Comparison of ENCODE assay signal across 17 cellular contexts in genomic region chr15:93942140-93942808, GRCh38.
DNase-seq lines count a peak whose midpoint lies in the region; ATAC-seq and TF ChIP-seq lines count a peak whose summit lies in the region.
"Had no signal": no experiment of that assay in that cellular context is flagged by ENCODE, and none has a peak within 500 bp of the region (broad histone marks: within the 10 kb centered on the region; RNA-seq: fewer than 3 reads in every experiment).

No MANE protein-coding gene starts in this region.

- no peak for DNase-seq in natural killer cell treated with Interleukin-12 subunit alpha and Interleukin-12 subunit beta and Interleukin-15 and Interleukin-18, amount 100 ng/mL, for 72 hours (ENCODE audit: low spot score)
- DNase-seq in natural killer cell, result no peak
- peak; percentile 80 for DNase-seq in NCI-H748 (lab: John Stamatoyannopoulos, UW; ENCODE audit: unreplicated experiment)
- DNase-seq in fibroblast of mammary gland (ENCODE audit: low read depth), result peak; percentile 10
- DNase-seq in SK-N-DZ (ENCODE audit: low spot score), result no peak
- no peak for DNase-seq in stimulated activated naive B cell treated with anti-CD40 and anti-IgM and Interleukin-4, amounts not matched to agents 10 μg/mL and 1 μg/mL and 100 μg/mL, for 72 hours
- DNase-seq in stimulated activated CD4-positive, alpha-beta T cell treated with anti-CD3 and anti-CD28 coated beads, Interleukin-4, amount 100 ng/mL, for 4 hours, result no peak
- DNase-seq: brain microvascular endothelial cell; effector CD4-positive, alpha-beta T cell; foreskin melanocyte; mesendoderm; NCI-H446; RPMI8226; stimulated activated CD8-positive, alpha-beta memory T cell treated with anti-CD3 and anti-CD28 coated beads, Interleukin-4, amount 100 ng/mL, for 48 hours had no signal

- H3K4me3 Mint-ChIP-seq in natural killer cell treated with Interleukin-12 subunit alpha and Interleukin-12 subunit beta and Interleukin-15 and Interleukin-18, amount 100 ng/mL, for 72 hours, result peak overlapping the region; percentile 38
- H3K4me3 Mint-ChIP-seq in natural killer cell, result no peak overlapping the region
- no peak overlapping the region for H3K4me3 Mint-ChIP-seq in stimulated activated naive B cell treated with anti-CD40 and anti-IgM and Interleukin-4, amounts not matched to agents 10 μg/mL and 1 μg/mL and 100 μg/mL, for 72 hours
- H3K4me3 Mint-ChIP-seq: T-helper 1 cell treated with Interleukin-12 subunit alpha and Interleukin-12 subunit beta and Interleukin-4 antibody, amounts not matched to agents 30 μg/mL and 1 μg/mL, for 36 hours had no signal

- peaks cover 0 to 22% of the 10 kb centered on the region in 2 donors for H3K27me3 Mint-ChIP-seq in natural killer cell treated with Interleukin-12 subunit alpha and Interleukin-12 subunit beta and Interleukin-15 and Interleukin-18, amount 100 ng/mL, for 72 hours
- H3K27me3 Mint-ChIP-seq in natural killer cell (ENCODE audit: low read depth in 2 of 2), result peaks cover 15 to 47% of the 10 kb centered on the region in 2 donors
- H3K27me3 Mint-ChIP-seq in stimulated activated naive B cell treated with anti-CD40 and anti-IgM and Interleukin-4, amounts not matched to agents 10 μg/mL and 1 μg/mL and 100 μg/mL, for 72 hours, result no peaks in the 10 kb centered on the region

- ATAC-seq in natural killer cell treated with Interleukin-12 subunit alpha and Interleukin-12 subunit beta and Interleukin-15 and Interleukin-18, amount 100 ng/mL, for 72 hours, result peak in 1 of 2 donors; percentile 44
- no peak for ATAC-seq in natural killer cell
- ATAC-seq in stimulated activated naive B cell treated with anti-CD40 and anti-IgM and Interleukin-4, amounts not matched to agents 10 μg/mL and 1 μg/mL and 100 μg/mL, for 72 hours (replicated peaks), result no peak
- no peak for ATAC-seq in HG03175 (IDR thresholded peaks at IDR 0.05; ENCODE audit: unreplicated experiment)

- intact Hi-C loops in natural killer cell (cut with micrococcal nuclease), result no loop called here

- H3K27ac Mint-ChIP-seq in natural killer cell treated with Interleukin-12 subunit alpha and Interleukin-12 subunit beta and Interleukin-15 and Interleukin-18, amount 100 ng/mL, for 72 hours, result peak overlapping the region in 1 of 2 donors; percentile 31
- H3K27ac Mint-ChIP-seq in natural killer cell, result no peak overlapping the region
- H3K27ac Mint-ChIP-seq in stimulated activated naive B cell treated with anti-CD40 and anti-IgM and Interleukin-4, amounts not matched to agents 10 μg/mL and 1 μg/mL and 100 μg/mL, for 72 hours, result no peak overlapping the region
- H3K27ac Mint-ChIP-seq: T-helper 1 cell treated with Interleukin-12 subunit alpha and Interleukin-12 subunit beta and Interleukin-4 antibody, amounts not matched to agents 30 μg/mL and 1 μg/mL, for 36 hours had no signal

- TF ChIP-seq CTCF in natural killer cell (IDR thresholded peaks at IDR 0.05) (no peak), fibroblast of mammary gland (conservative IDR thresholded peaks at IDR 0.05; ENCODE audit: control insufficient read depth, insufficient read depth, low read depth, low read length) (no peak)

- no peaks in the 10 kb centered on the region for H3K36me3 Mint-ChIP-seq in natural killer cell treated with Interleukin-12 subunit alpha and Interleukin-12 subunit beta and Interleukin-15 and Interleukin-18, amount 100 ng/mL, for 72 hours
- no peaks in the 10 kb centered on the region for H3K36me3 Mint-ChIP-seq in natural killer cell
- no peaks in the 10 kb centered on the region for H3K36me3 Mint-ChIP-seq in stimulated activated naive B cell treated with anti-CD40 and anti-IgM and Interleukin-4, amounts not matched to agents 10 μg/mL and 1 μg/mL and 100 μg/mL, for 72 hours

- H3K4me3 ChIP-seq in fibroblast of mammary gland (ENCODE audit: control insufficient read depth, low read depth, low read length), result no peak overlapping the region
- H3K4me3 ChIP-seq: tibial nerve had no signal

- H3K4me1 Mint-ChIP-seq in natural killer cell treated with Interleukin-12 subunit alpha and Interleukin-12 subunit beta and Interleukin-15 and Interleukin-18, amount 100 ng/mL, for 72 hours (ENCODE audit: low read depth in 2 of 2), result peaks cover 0 to 5% of the 10 kb centered on the region in 2 donors
- no peaks in the 10 kb centered on the region for H3K4me1 Mint-ChIP-seq in natural killer cell
- H3K4me1 Mint-ChIP-seq in stimulated activated naive B cell treated with anti-CD40 and anti-IgM and Interleukin-4, amounts not matched to agents 10 μg/mL and 1 μg/mL and 100 μg/mL, for 72 hours, result no peaks in the 10 kb centered on the region

- H3K9me3 Mint-ChIP-seq in natural killer cell treated with Interleukin-12 subunit alpha and Interleukin-12 subunit beta and Interleukin-15 and Interleukin-18, amount 100 ng/mL, for 72 hours, result no peaks in the 10 kb centered on the region
- no peaks in the 10 kb centered on the region for H3K9me3 Mint-ChIP-seq in natural killer cell
- H3K9me3 Mint-ChIP-seq in stimulated activated naive B cell treated with anti-CD40 and anti-IgM and Interleukin-4, amounts not matched to agents 10 μg/mL and 1 μg/mL and 100 μg/mL, for 72 hours, result no peaks in the 10 kb centered on the region
- H3K9me3 Mint-ChIP-seq: T-helper 1 cell treated with Interleukin-12 subunit alpha and Interleukin-12 subunit beta and Interleukin-4 antibody, amounts not matched to agents 30 μg/mL and 1 μg/mL, for 36 hours had no signal

Comparison
In these comparisons a context has a peak if more than half of its experiments do, and no peak if none do; other contexts are left out.
1. DNase-seq: peak in NCI-H748 (single experiment) and fibroblast of mammary gland (single experiment); none in natural killer cell treated with Interleukin-12 subunit alpha and Interleukin-12 subunit beta and Interleukin-15 and Interleukin-18, amount 100 ng/mL, for 72 hours (single experiment), natural killer cell (single experiment), SK-N-DZ (single experiment), stimulated activated naive B cell treated with anti-CD40 and anti-IgM and Interleukin-4, amounts not matched to agents 10 μg/mL and 1 μg/mL and 100 μg/mL, for 72 hours (single experiment) and stimulated activated CD4-positive, alpha-beta T cell treated with anti-CD3 and anti-CD28 coated beads, Interleukin-4, amount 100 ng/mL, for 4 hours (0 of 2).